16 cellular contexts compared by ENCODE assay signal in the genomic region with DNA sequence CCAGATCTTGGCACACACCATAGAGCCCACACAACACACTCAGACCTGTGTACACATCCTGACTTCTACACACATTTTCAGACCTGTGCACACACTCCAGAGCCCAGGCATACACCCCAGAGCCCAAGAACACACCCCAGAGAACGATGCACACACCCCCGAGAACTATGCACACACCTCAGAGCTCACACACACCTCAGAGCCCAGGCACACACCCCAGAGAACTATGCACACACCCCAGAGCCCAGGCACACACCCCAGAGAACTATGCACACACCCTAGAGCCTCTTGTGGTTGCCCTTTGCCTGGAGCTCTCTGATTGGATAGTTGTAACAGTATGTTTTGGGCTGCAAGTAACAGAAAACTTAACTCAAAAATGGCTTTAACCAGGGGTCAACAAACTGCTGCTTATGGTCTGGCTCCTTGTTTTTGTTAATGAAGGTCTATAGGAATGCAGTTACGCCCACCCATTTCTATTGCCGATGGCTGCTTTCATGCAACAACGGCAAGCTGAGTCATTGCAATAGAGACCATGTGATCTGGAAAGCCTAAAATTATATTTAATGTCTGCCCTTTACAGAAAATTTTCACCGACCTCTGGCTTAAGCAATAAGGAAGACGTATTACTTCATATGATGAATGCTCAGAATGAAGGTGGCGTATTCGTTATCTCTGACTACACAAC.
DNase-seq lines count a peak whose midpoint lies in the region; ATAC-seq, FAIRE-seq and TF ChIP-seq lines count a peak whose summit lies in the region.
"Had no signal": no experiment of that assay in that cellular context is flagged by ENCODE, and none has a peak within 500 bp of the region (broad histone marks: within the 10 kb centered on the region; RNA-seq: fewer than 3 reads in every experiment).

No MANE protein-coding gene starts in this region.

- FAIRE-seq in GM12892 (lab: Jason Lieb, UNC) = no peak
- FAIRE-seq: H54 had no signal

- no peak for TF ChIP-seq POLR2A in GM12892 (IDR thresholded peaks at IDR 0.05; ENCODE audit: low read depth, low read length)

- H4K20me1 ChIP-seq in mammary epithelial cell (ENCODE audit: insufficient read depth, low read length) (no peaks in the 10 kb centered on the region), MM.1S (ENCODE audit: insufficient read depth, low read length) (no peaks in the 10 kb centered on the region)

- no peaks in the 10 kb centered on the region for H3F3A ChIP-seq in MM.1S (ENCODE audit: insufficient read depth, low read length)

- H3K4me3 ChIP-seq in mammary epithelial cell (replicated peaks in 1 of 3; ENCODE audit: insufficient read depth in 1 of 3, low read depth in 2 of 3, low read length in 3 of 3) = no peak overlapping the region
- H3K4me3 ChIP-seq in lower lobe of right lung = no peak overlapping the region
- H3K4me3 ChIP-seq in MM.1S (ENCODE audit: low read length) = no peak overlapping the region
- H3K4me3 ChIP-seq: gastroesophageal sphincter, left ventricle myocardium inferior, prostate gland had no signal

- H3K9me3 ChIP-seq in mammary epithelial cell (replicated peaks; ENCODE audit: insufficient read depth, low read length) = peaks cover 5% of the 10 kb centered on the region
- no peaks in the 10 kb centered on the region for H3K9me3 ChIP-seq in lower lobe of right lung
- H3K9me3 ChIP-seq in MM.1S (replicated peaks; ENCODE audit: insufficient read depth, low read length) = no peaks in the 10 kb centered on the region
- H3K9me3 ChIP-seq: gastroesophageal sphincter, prostate gland had no signal

- 17% methylated on average over 9 of the region's 9 CpGs for WGBS in mammary epithelial cell (ENCODE audit: low coverage, missing lambda C conversion rate)

- DNase-seq in AG08396 (ENCODE audit: low spot score) (peak; percentile 55), MV-4-11 (lab: John Stamatoyannopoulos, UW) (peak; percentile 86), mammary epithelial cell (peak; percentile 70), lower lobe of right lung (no peak), MM.1S (no peak), COLO668 (lab: John Stamatoyannopoulos, UW; ENCODE audit: unreplicated experiment) (no peak), GM12892 (ENCODE audit: insufficient read length) (no peak)
- DNase-seq in stimulated activated CD4-positive, alpha-beta T cell treated with anti-CD3 and anti-CD28 coated beads, Interleukin-12 subunit alpha, Interleukin-12 subunit beta, amount 100 ng/mL, for 4 hours = no peak
- DNase-seq: central memory CD4-positive, alpha-beta T cell; Karpas-422; left ventricle myocardium inferior; substantia nigra had no signal

- no peaks in the 10 kb centered on the region for H3K36me3 ChIP-seq in mammary epithelial cell (ENCODE audit: insufficient read depth, low read length)
- no peaks in the 10 kb centered on the region for H3K36me3 ChIP-seq in lower lobe of right lung
- no peaks in the 10 kb centered on the region for H3K36me3 ChIP-seq in MM.1S (replicated peaks; ENCODE audit: insufficient read depth, low read length)
- H3K36me3 ChIP-seq: gastroesophageal sphincter, left ventricle myocardium inferior, prostate gland had no signal

- no TSS peak for BruUV-seq in mammary epithelial cell (replicated peaks; lab: Mats Ljungman, UMichigan)

- H3K4me1 ChIP-seq in mammary epithelial cell (ENCODE audit: insufficient read depth, low read length) (peaks cover 49% of the 10 kb centered on the region), lower lobe of right lung (no peaks in the 10 kb centered on the region), MM.1S (ENCODE audit: low read length) (no peaks in the 10 kb centered on the region)
- H3K4me1 ChIP-seq: prostate gland had no signal

- H3K27me3 ChIP-seq in mammary epithelial cell (ENCODE audit: insufficient read depth, low read length) = no peaks in the 10 kb centered on the region
- H3K27me3 ChIP-seq in lower lobe of right lung (ENCODE audit: low read depth) = no peaks in the 10 kb centered on the region
- H3K27me3 ChIP-seq in MM.1S (replicated peaks; ENCODE audit: insufficient read depth, low read length) = no peaks in the 10 kb centered on the region
- H3K27me3 ChIP-seq: gastroesophageal sphincter had no signal

- intact Hi-C loops in mammary epithelial cell (cut with micrococcal nuclease) = loop anchor here (1.0 kb wide), 1 partner anchor 12 kb away; no protein-coding TSS in a partner anchor
- intact Hi-C loops in lower lobe of right lung (cut with DNase I) = no loop called here

- in situ Hi-C loops in mammary epithelial cell (cut with MboI; ENCODE audit: low sequenced_read_pairs in 2 of 2) = no loop called here

- dilution Hi-C loops in mammary epithelial cell (cut with HindIII; ENCODE audit: low sequenced_read_pairs) = no loop called here

- TF ChIP-seq CTCF in mammary epithelial cell (conservative IDR thresholded peaks at IDR 0.05 in 1 of 2, IDR thresholded peaks at IDR 0.05 in 1 of 2; ENCODE audit: extremely low read depth in 1 of 2, insufficient read depth in 1 of 2, low read depth in 1 of 2, low read length in 2 of 2) = no peak
- TF ChIP-seq CTCF in lower lobe of right lung (IDR thresholded peaks at IDR 0.05) = no peak
- no peak for TF ChIP-seq CTCF in MM.1S (IDR thresholded peaks at IDR 0.05; ENCODE audit: low read length)

- H3K27ac ChIP-seq in mammary epithelial cell (ENCODE audit: insufficient read depth, low read depth, low read length) (peak overlapping the region; percentile 90), lower lobe of right lung (no peak overlapping the region), MM.1S (ENCODE audit: low read length) (no peak overlapping the region)
- H3K27ac ChIP-seq: gastroesophageal sphincter, left ventricle myocardium inferior had no signal

- H3K9me2 ChIP-seq in MM.1S (replicated peaks; ENCODE audit: insufficient read depth, low read length) = no peaks in the 10 kb centered on the region

- H3K9ac ChIP-seq in mammary epithelial cell (ENCODE audit: insufficient read depth, low read length) (peak overlapping the region; percentile 25), MM.1S (ENCODE audit: low read length) (no peak overlapping the region)

- H2AFZ ChIP-seq in mammary epithelial cell (ENCODE audit: low read depth, low read length) = peak overlapping the region; percentile 49
- no peak overlapping the region for H2AFZ ChIP-seq in MM.1S (ENCODE audit: low read length)

- H3K4me2 ChIP-seq in mammary epithelial cell (ENCODE audit: insufficient read depth, low read depth, low read length) (peak overlapping the region; percentile 58), MM.1S (ENCODE audit: low read depth, low read length) (no peak overlapping the region)

- CTCF ChIA-PET in mammary epithelial cell (lab: Charles Lee; ENCODE audit: low non-redundant PET) = no interaction called here

- peak; percentile 49 to 77 for ATAC-seq in lower lobe of right lung
- ATAC-seq: gastroesophageal sphincter, SK-N-SH treated with all-trans-retinoic acid at 6 μM for 48 hours had no signal

- no peaks in the 10 kb centered on the region for H3K79me2 ChIP-seq in mammary epithelial cell (ENCODE audit: insufficient read depth, low read length)
- no peaks in the 10 kb centered on the region for H3K79me2 ChIP-seq in MM.1S (ENCODE audit: low read length)

Comparison
In these comparisons a context has a peak if more than half of its experiments do, and no peak if none do; other contexts are left out.
1. DNase-seq: peak in AG08396 (single experiment), MV-4-11 (single experiment) and mammary epithelial cell (single experiment); none in lower lobe of right lung (single experiment), MM.1S (single experiment), COLO668 (single experiment), stimulated activated CD4-positive, alpha-beta T cell treated with anti-CD3 and anti-CD28 coated beads, Interleukin-12 subunit alpha, Interleukin-12 subunit beta, amount 100 ng/mL, for 4 hours (single experiment) and GM12892 (single experiment).